ENCODE assay signal across 23 cellular contexts in genomic region chr16:25172831-25173230, GRCh38. TPM values are rescaled to one million over a fixed set of nuclear protein-coding genes. Genes with fewer than 3 reads are reported as not detected.
DNase-seq lines count a peak whose midpoint lies in the region; ATAC-seq, FAIRE-seq and TF ChIP-seq lines count a peak whose summit lies in the region.
"Had no signal": no experiment of that assay in that cellular context is flagged by ENCODE, and none has a peak within 500 bp of the region (broad histone marks: within the 10 kb centered on the region; RNA-seq: fewer than 3 reads in every experiment).

No MANE protein-coding gene starts in this region.

- H3K27me3 ChIP-seq in body of pancreas: no peaks in the 10 kb centered on the region
- H3K27me3 ChIP-seq in pancreas: no peaks in the 10 kb centered on the region
- H3K27me3 ChIP-seq: BLaER1 had no signal

- intact Hi-C loops in body of pancreas (cut with DNase I) (no loop called here), pancreas (cut with DNase I) (no loop called here)

- H3K4me3 ChIP-seq in body of pancreas: no peak overlapping the region
- no peak overlapping the region for H3K4me3 ChIP-seq in pancreas
- H3K4me3 ChIP-seq: BLaER1, GM12878, GM23248 had no signal

- no peaks in the 10 kb centered on the region for H3K9me3 ChIP-seq in body of pancreas
- no peaks in the 10 kb centered on the region for H3K9me3 ChIP-seq in pancreas
- H3K9me3 ChIP-seq: BLaER1, Caco-2 had no signal

- 27 to 33% methylated on average over 5 to 8 of the region's 8 CpGs for WGBS in body of pancreas, 2 donors
- WGBS in pancreas, 2 donors: 38 to 41% methylated on average over 8 of the region's 8 CpGs

- no peak for TF ChIP-seq CTCF in body of pancreas (IDR thresholded peaks at IDR 0.05)
- no peak for TF ChIP-seq CTCF in pancreas (IDR thresholded peaks at IDR 0.05)

- DNase-seq in RPMI7951 (ENCODE audit: low read depth) (peak; percentile 31), body of pancreas (peak; percentile 46 to 66 (median 57)), pancreas (peak in 2 of 6 donors; percentile 35 to 53), SHP77 (lab: John Stamatoyannopoulos, UW) (no peak), DMS53 treated with DMSO at 0.1 percent for 48 hours (lab: John Stamatoyannopoulos, UW; ENCODE audit: unreplicated experiment) (no peak), hepatic stellate cell (ENCODE audit: low spot score) (no peak)
- no peak for DNase-seq in NK-92 treated with Interleukin-12 subunit alpha and Interleukin-12 subunit beta, amount 100 ng/mL, for 24 hours (lab: John Stamatoyannopoulos, UW)
- DNase-seq: Caco-2; CD4-positive, CD25-positive, alpha-beta regulatory T cell; CD8-positive, alpha-beta T cell; DMS153; DMS79; EL; GDM1; GM23248; H7; HCEC 1CT had no signal

- TF ChIP-seq POLR2A in body of pancreas (IDR thresholded peaks at IDR 0.05): peak in 2 of 3 donors; percentile 28 to 47

- H3K36me3 ChIP-seq in body of pancreas (replicated peaks in 1 of 2; ENCODE audit: insufficient read depth in 1 of 2, low read depth in 2 of 2): peaks cover 0 to 7% of the 10 kb centered on the region in 2 donors
- peaks cover 0 to 9% (median 0%) of the 10 kb centered on the region in 3 donors for H3K36me3 ChIP-seq in pancreas

- H3K27ac ChIP-seq in body of pancreas: peak overlapping the region; percentile 39 to 83 (median 74)
- peak overlapping the region in 3 of 4 donors; percentile 6 to 69 (median 61) for H3K27ac ChIP-seq in pancreas
- H3K27ac ChIP-seq: BLaER1, C4-2B, GM23248 had no signal

- H3K4me1 ChIP-seq in body of pancreas (peaks cover 51% of the 10 kb centered on the region), pancreas (peaks cover 8 to 37% (median 21%) of the 10 kb centered on the region in 3 donors)
- H3K4me1 ChIP-seq: BLaER1, Caco-2 had no signal

- no peak for FAIRE-seq in pancreas (lab: Jason Lieb, UNC)
- FAIRE-seq: GM12878, H1 had no signal

- ATAC-seq in body of pancreas: peak; percentile 62
- peak; percentile 36 to 71 (median 48) for ATAC-seq in pancreas
- ATAC-seq: CD8-positive, alpha-beta T cell; GM12878 had no signal

RNA-seq across cellular contexts. Expression of gene AQP8, which starts 43.9 kb away (rescaled TPM):
- not detected in 2 replicates for total RNA-seq in RPMI7951 (2014; rRNA removed; shearing (Covaris generic))
- total RNA-seq in body of pancreas: 100 to 1,000 TPM; 195 to 198 TPM
- total RNA-seq in pancreas: 100 to 1,000 TPM; 114 to 355 (median 163) TPM
- 10 to 100 TPM; 80.7 to 92.5 TPM for polyA plus RNA-seq in pancreas
- total RNA-seq: A172; A673; Caco-2; CD4-positive, CD25-positive, alpha-beta regulatory T cell; GM12878; GM23248; H1; H7 had no signal
- polyA plus RNA-seq: CD4-positive, CD25-positive, alpha-beta regulatory T cell; GM12878; GM23248; H1 had no signal

Comparison
In these comparisons a context has a peak if more than half of its experiments do, and no peak if none do; other contexts are left out.
1. DNase-seq: peak in RPMI7951 (single experiment) and body of pancreas (4 of 4); none in SHP77 (0 of 2), DMS53 treated with DMSO at 0.1 percent for 48 hours (single experiment), NK-92 treated with Interleukin-12 subunit alpha and Interleukin-12 subunit beta, amount 100 ng/mL, for 24 hours (single experiment) and hepatic stellate cell (single experiment).
2. RNA of gene AQP8, which starts 43.9 kb away (total RNA-seq): 114 to 355 TPM in pancreas and 195 to 198 TPM in body of pancreas; not detected in RPMI7951; every median in the first group is over 100 times any median in the second.